ENCODE assay signal across 30 cellular contexts in the genomic region with DNA sequence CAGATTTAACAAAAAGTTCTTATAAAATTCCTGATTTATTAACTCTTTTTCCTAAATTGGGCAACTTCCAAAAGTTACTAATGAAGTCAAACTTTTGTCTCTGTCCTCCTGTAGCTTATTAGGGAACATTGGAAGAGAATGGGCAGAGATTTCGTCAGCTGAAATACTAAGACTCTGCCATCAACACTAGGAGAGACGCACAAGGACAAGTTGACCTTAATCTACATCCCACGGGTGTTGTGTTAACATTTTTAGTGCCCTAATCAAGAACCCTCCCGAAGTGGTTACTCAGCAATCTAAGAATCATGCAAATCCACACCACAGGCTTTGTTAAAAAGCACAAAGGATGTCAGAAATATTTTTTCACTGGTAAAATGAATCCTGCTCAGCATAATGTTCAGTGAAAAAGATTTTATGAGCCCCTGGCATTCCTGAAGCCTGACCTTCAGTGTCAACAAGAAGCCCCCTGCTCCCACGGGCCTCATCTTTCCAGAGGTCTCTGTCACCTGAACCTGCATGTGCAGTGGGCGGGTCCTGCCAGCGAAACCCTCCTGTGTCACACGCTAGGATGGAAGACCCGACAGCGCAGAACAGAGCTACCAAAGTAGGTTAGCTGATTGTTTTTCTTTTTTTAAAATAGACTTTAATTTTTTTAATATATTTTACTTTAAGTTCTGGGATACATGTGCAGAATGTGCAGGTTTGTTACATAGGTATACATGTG.
"Had no signal": no experiment of that assay in that cellular context is flagged by ENCODE, and none has a peak within 500 bp of the region (broad histone marks: within the 10 kb centered on the region; RNA-seq: fewer than 3 reads in every experiment).

No MANE protein-coding gene starts in this region.

- H3K27me3 ChIP-seq: hepatocyte, right atrium auricular region, tibial nerve, uterus had no signal

- H3K4me1 ChIP-seq: body of pancreas, pancreas, psoas muscle, right atrium auricular region, tibial nerve, uterus had no signal

- H3K36me3 ChIP-seq: pancreas, right atrium auricular region, tibial nerve, uterus had no signal

- H2AFZ ChIP-seq: hepatocyte had no signal

- FAIRE-seq: frontal cortex, pancreas had no signal

- H3K27ac ChIP-seq: body of pancreas, hepatocyte, pancreas, psoas muscle, right atrium auricular region, skin epidermis, tibial nerve, VCaP had no signal

- H3K4me3 Mint-ChIP-seq: activated CD4-positive, alpha-beta memory T cell treated with anti-CD3 and anti-CD28 coated beads, Interleukin-2, amount 10 ng/mL, durations not matched to agents 7 days and 5 days; activated CD4-positive, alpha-beta T cell treated with anti-CD3 and anti-CD28 coated beads, Interleukin-2, amount 10 ng/mL, durations not matched to agents 24 days and 14 days; activated naive CD4-positive, alpha-beta T cell treated with anti-CD3 and anti-CD28 coated beads for 36 hours; activated T-cell treated with anti-CD3 and anti-CD28 coated beads, Interleukin-2, amount 50 U/mL, for 72 hours; dendritic cell treated with granulocyte-macrophage colony-stimulating factor and Interleukin-4, amounts not matched to agents 40 ng/mL and 50 ng/mL, for 4 days; immature natural killer cell; naive B cell; neural crest cell; stimulated activated effector memory CD8-positive, alpha-beta T cell treated with anti-CD3 and anti-CD28 coated beads, Interleukin-12 subunit alpha, Interleukin-12 subunit beta, amount 100 ng/mL, for 72 hours; stimulated activated naive CD8-positive, alpha-beta T cell treated with anti-CD3 and anti-CD28 coated beads, Interleukin-15, amount 100 ng/mL, for 72 hours had no signal

- H3K9me3 Mint-ChIP-seq: activated CD4-positive, alpha-beta memory T cell treated with anti-CD3 and anti-CD28 coated beads, Interleukin-2, amount 10 ng/mL, durations not matched to agents 7 days and 5 days; activated CD4-positive, alpha-beta T cell treated with anti-CD3 and anti-CD28 coated beads, Interleukin-2, amount 10 ng/mL, durations not matched to agents 24 days and 14 days; activated naive CD4-positive, alpha-beta T cell treated with anti-CD3 and anti-CD28 coated beads for 36 hours; activated T-cell treated with anti-CD3 and anti-CD28 coated beads, Interleukin-2, amount 50 U/mL, for 72 hours; dendritic cell treated with granulocyte-macrophage colony-stimulating factor and Interleukin-4, amounts not matched to agents 40 ng/mL and 50 ng/mL, for 4 days; immature natural killer cell; naive B cell; neural crest cell; stimulated activated effector memory CD8-positive, alpha-beta T cell treated with anti-CD3 and anti-CD28 coated beads, Interleukin-12 subunit alpha, Interleukin-12 subunit beta, amount 100 ng/mL, for 72 hours; stimulated activated naive CD8-positive, alpha-beta T cell treated with anti-CD3 and anti-CD28 coated beads, Interleukin-15, amount 100 ng/mL, for 72 hours had no signal

- H3K9me3 ChIP-seq: body of pancreas, pancreas, psoas muscle, right atrium auricular region, tibial nerve, uterus had no signal

- H3K4me1 Mint-ChIP-seq: activated CD4-positive, alpha-beta memory T cell treated with anti-CD3 and anti-CD28 coated beads, Interleukin-2, amount 10 ng/mL, durations not matched to agents 7 days and 5 days; activated CD4-positive, alpha-beta T cell treated with anti-CD3 and anti-CD28 coated beads, Interleukin-2, amount 10 ng/mL, durations not matched to agents 24 days and 14 days; immature natural killer cell; naive B cell; neural crest cell; stimulated activated effector memory CD8-positive, alpha-beta T cell treated with anti-CD3 and anti-CD28 coated beads, Interleukin-12 subunit alpha, Interleukin-12 subunit beta, amount 100 ng/mL, for 72 hours; stimulated activated naive CD8-positive, alpha-beta T cell treated with anti-CD3 and anti-CD28 coated beads, Interleukin-15, amount 100 ng/mL, for 72 hours had no signal

- H3K36me3 Mint-ChIP-seq: immature natural killer cell; naive B cell; stimulated activated effector memory CD8-positive, alpha-beta T cell treated with anti-CD3 and anti-CD28 coated beads, Interleukin-12 subunit alpha, Interleukin-12 subunit beta, amount 100 ng/mL, for 72 hours had no signal

- H3K4me2 ChIP-seq: hepatocyte had no signal

- ATAC-seq: activated CD4-positive, CD25-positive, alpha-beta regulatory T cell treated with anti-CD3 and anti-CD28 coated beads, Interleukin-2, amount 50 U/mL, for 24 hours; activated T-cell treated with anti-CD3 and anti-CD28 coated beads, Interleukin-2, amount 50 U/mL, for 72 hours; body of pancreas; pancreas; psoas muscle; stimulated activated effector memory CD8-positive, alpha-beta T cell treated with anti-CD3 and anti-CD28 coated beads, Interleukin-12 subunit alpha, Interleukin-12 subunit beta, amount 100 ng/mL, for 72 hours; stimulated activated naive CD8-positive, alpha-beta T cell treated with anti-CD3 and anti-CD28 coated beads, Interleukin-15, amount 100 ng/mL, for 72 hours had no signal

- DNase-seq: activated CD4-positive, alpha-beta memory T cell treated with anti-CD3 and anti-CD28 coated beads, Interleukin-2, amount 10 ng/mL, durations not matched to agents 7 days and 5 days; activated CD4-positive, alpha-beta T cell treated with anti-CD3 and anti-CD28 coated beads, Interleukin-2, amount 10 ng/mL, durations not matched to agents 24 days and 14 days; activated effector memory CD4-positive, alpha-beta T cell treated with Interleukin-2 at 50 U/mL for 16 hours; activated naive CD4-positive, alpha-beta T cell treated with anti-CD3 and anti-CD28 coated beads for 36 hours; activated T-cell treated with anti-CD3 and anti-CD28 coated beads, Interleukin-2, amount 50 U/mL, for 72 hours; anterior cingulate cortex; body of pancreas; caudate nucleus; effector CD4-positive, alpha-beta T cell; erythroblast; glutamatergic neuron; immature natural killer cell; kidney glomerular epithelial cell; mesendoderm; naive B cell; pancreas; psoas muscle; stimulated activated CD4-positive, alpha-beta T cell treated with anti-CD3 and anti-CD28 coated beads, Interleukin-2, amount 100 ng/mL, for 24 hours; stimulated activated naive CD8-positive, alpha-beta T cell treated with anti-CD3 and anti-CD28 coated beads, Interleukin-15, amount 100 ng/mL, for 72 hours; uterus had no signal

- H3K79me2 ChIP-seq: hepatocyte had no signal

- H3K27ac Mint-ChIP-seq: activated CD4-positive, alpha-beta memory T cell treated with anti-CD3 and anti-CD28 coated beads, Interleukin-2, amount 10 ng/mL, durations not matched to agents 7 days and 5 days; activated CD4-positive, alpha-beta T cell treated with anti-CD3 and anti-CD28 coated beads, Interleukin-2, amount 10 ng/mL, durations not matched to agents 24 days and 14 days; activated naive CD4-positive, alpha-beta T cell treated with anti-CD3 and anti-CD28 coated beads for 36 hours; activated T-cell treated with anti-CD3 and anti-CD28 coated beads, Interleukin-2, amount 50 U/mL, for 72 hours; dendritic cell treated with granulocyte-macrophage colony-stimulating factor and Interleukin-4, amounts not matched to agents 40 ng/mL and 50 ng/mL, for 4 days; immature natural killer cell; stimulated activated effector memory CD8-positive, alpha-beta T cell treated with anti-CD3 and anti-CD28 coated beads, Interleukin-12 subunit alpha, Interleukin-12 subunit beta, amount 100 ng/mL, for 72 hours; stimulated activated naive CD8-positive, alpha-beta T cell treated with anti-CD3 and anti-CD28 coated beads, Interleukin-15, amount 100 ng/mL, for 72 hours had no signal

- H3K4me3 ChIP-seq: body of pancreas, hepatocyte, pancreas, psoas muscle, right atrium auricular region, skin epidermis, tibial nerve, uterus had no signal
